Comparison of ENCODE assay signal across 8 cellular contexts in the genomic region with DNA sequence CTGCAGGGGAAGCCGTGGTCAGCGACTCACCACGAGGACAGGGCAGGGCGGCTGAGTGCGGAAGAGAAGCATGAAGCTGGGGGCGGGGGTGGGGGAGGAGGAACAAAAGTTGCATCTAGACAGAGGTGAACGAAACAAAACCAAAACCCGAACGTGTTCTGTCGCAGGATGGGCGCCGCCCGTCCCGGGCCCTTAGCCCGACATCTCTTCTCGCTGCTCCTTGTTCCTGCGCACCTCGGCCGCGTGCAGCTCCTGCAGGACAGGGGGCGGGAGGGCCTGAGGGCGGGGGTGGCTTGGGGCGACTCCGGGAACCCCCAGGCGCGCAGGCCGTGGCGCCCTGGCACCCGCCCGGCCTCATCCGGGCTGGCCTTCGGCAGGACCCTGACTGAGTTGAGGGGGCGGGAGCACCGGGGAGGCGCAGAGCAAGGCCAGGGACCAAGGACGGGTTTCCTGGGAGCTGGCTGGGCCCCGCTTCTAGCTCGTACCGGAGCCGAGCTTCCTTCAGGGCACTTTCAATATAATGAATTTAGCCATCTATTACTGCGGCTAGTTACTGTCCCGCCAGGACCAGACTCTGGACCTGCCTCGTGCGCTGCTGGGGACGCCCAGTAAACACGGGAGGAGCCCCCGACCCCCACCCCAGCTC. TPM values are rescaled to one million over a fixed set of nuclear protein-coding genes. Genes with fewer than 3 reads are reported as not detected.
DNase-seq lines count a peak whose midpoint lies in the region; ATAC-seq and TF ChIP-seq lines count a peak whose summit lies in the region.

No MANE protein-coding gene starts in this region.

- H3K4me1 ChIP-seq in HCT116 (ENCODE audit: control insufficient read depth in 1 of 2, insufficient read depth in 2 of 2, low read length in 2 of 2) = peaks cover 11 to 34% of the 10 kb centered on the region in 2 experiments

- no peaks in the 10 kb centered on the region for H3K9me3 ChIP-seq in HCT116 (ENCODE audit: control insufficient read depth in 1 of 2, insufficient read depth in 1 of 2, low read depth in 1 of 2, low read length in 2 of 2)

- no peaks in the 10 kb centered on the region for H4K20me1 ChIP-seq in HCT116 (ENCODE audit: insufficient read depth)

- peak overlapping the region in 4 of 6 donors; percentile 49 to 95 (median 78) for H3K27ac Mint-ChIP-seq in naive B cell

- TF ChIP-seq RAD21 in HCT116 (IDR thresholded peaks at IDR 0.05; ENCODE audit: low read depth) = no peak

- ATAC-seq in HCT116 (peak; percentile 5), naive B cell (ENCODE audit: low read depth in 2 of 2) (peak; percentile 34 to 35), GM18870 (IDR thresholded peaks at IDR 0.05; ENCODE audit: unreplicated experiment) (no peak)

- H3K4me3 ChIP-seq in AG10803 (ENCODE audit: low read length) = peak overlapping the region; percentile 36
- H3K4me3 ChIP-seq in HCT116 (replicated peaks in 1 of 2; ENCODE audit: low read depth in 1 of 2, low read length in 2 of 2) = no peak overlapping the region
- peak overlapping the region in 56 of 59 donors; percentile 17 to 69 (median 47) for H3K4me3 ChIP-seq in dorsolateral prefrontal cortex

- CTCF ChIA-PET in HCT116 (lab: Charles Lee) = interaction anchor here (0.6 to 1.4 kb wide), 13 partner anchors 9 to 333 kb away, joined by 3 to 12 read pairs (median 4); a partner anchor contains a TSS

- peaks cover 0 to 8% of the 10 kb centered on the region in 2 experiments; a peak in 1 of 4 replicates for H3K36me3 ChIP-seq in HCT116 (ENCODE audit: control insufficient read depth in 1 of 2, insufficient read depth in 2 of 2, low read length in 2 of 2)

- no peaks in the 10 kb centered on the region for H3K27me3 ChIP-seq in HCT116 (ENCODE audit: insufficient read depth, low read length)
- H3K27me3 ChIP-seq in dorsolateral prefrontal cortex = no peaks in the 10 kb centered on the region

- H3K27me3 Mint-ChIP-seq in naive B cell = no peaks in the 10 kb centered on the region

- DNase-seq in AG10803 (ENCODE audit: low read depth) (no peak), HCT116 (ENCODE audit: low read depth, low spot score) (no peak), SW480 (ENCODE audit: low spot score) (peak; percentile 45), dorsolateral prefrontal cortex (no peak), naive B cell (peak; percentile 64), NCI-H146 (lab: John Stamatoyannopoulos, UW) (no peak), GM19238 (ENCODE audit: insufficient read length, low spot score) (no peak)

- H2AFZ ChIP-seq in HCT116 (ENCODE audit: low read depth, low read length, poor library complexity, severe bottlenecking) = no peak overlapping the region

- peak overlapping the region; percentile 75 to 92 (median 85) for H3K4me3 Mint-ChIP-seq in naive B cell

- TF ChIP-seq CTCF in AG10803 (conservative IDR thresholded peaks at IDR 0.05; ENCODE audit: low read length) (no peak), HCT116 (IDR thresholded peaks at IDR 0.05 in 2 of 3, conservative IDR thresholded peaks at IDR 0.05 in 1 of 3; ENCODE audit: borderline replicate concordance in 1 of 3, insufficient read depth in 1 of 3, low read depth in 2 of 3, low read length in 2 of 3) (no peak), dorsolateral prefrontal cortex (IDR thresholded peaks at IDR 0.05 in 54 of 56, conservative IDR thresholded peaks at IDR 0.05 in 2 of 56; ENCODE audit: low read depth in 1 of 56, partially characterized antibody in 56 of 56) (no peak)

- H3K4me2 ChIP-seq in HCT116 (ENCODE audit: low read length) = peak overlapping the region; percentile 45

- BruUV-seq in HCT116 (replicated peaks; lab: Mats Ljungman, UMichigan) = no TSS peak

- H3K9ac ChIP-seq in HCT116 (ENCODE audit: low read length) = no peak overlapping the region

- H3K9me3 Mint-ChIP-seq in naive B cell = no peaks in the 10 kb centered on the region

- H3K9me2 ChIP-seq in HCT116 (ENCODE audit: insufficient read depth) = no peaks in the 10 kb centered on the region

- H3K79me2 ChIP-seq in HCT116 (ENCODE audit: insufficient read depth, low read length) = no peaks in the 10 kb centered on the region; the same call in 1 of the 2 replicates

- RAD21 ChIA-PET in HCT116 (lab: Charles Lee; ENCODE audit: low non-redundant PET in 1 of 2, low total read pairs in 2 of 2, uncharacterized antibody in 2 of 2, unreplicated experiment in 2 of 2) = interaction anchor here (0.6 to 1.8 kb wide), 5 partner anchors 41 to 104 kb away, joined by 3 to 14 read pairs (median 5); a partner anchor contains a TSS

- H3K36me3 Mint-ChIP-seq in naive B cell = no peaks in the 10 kb centered on the region

- H3K27ac ChIP-seq in HCT116 (ENCODE audit: low read depth, low read length) (peak overlapping the region; percentile 64), dorsolateral prefrontal cortex (peak overlapping the region in 48 of 59 donors; percentile 30 to 88 (median 71))

- no peak for TF ChIP-seq POLR2A in HCT116 (IDR thresholded peaks at IDR 0.05; ENCODE audit: borderline replicate concordance, extremely low read depth, insufficient read depth, insufficient read length)

- H3K4me1 Mint-ChIP-seq in naive B cell = peaks cover 29 to 47% (median 32%) of the 10 kb centered on the region in 3 donors

- intact Hi-C loops in HCT116 (cut with micrococcal nuclease) (loop anchor here (5.0 kb wide), 1 partner anchor 104 kb away; a partner anchor contains a TSS), dorsolateral prefrontal cortex (cut with DNase I) (no loop called here)

- POLR2A ChIA-PET in HCT116 (lab: Charles Lee) = interaction anchor here (0.6 to 2.2 kb wide), 14 partner anchors 9 to 224 kb away, joined by 3 to 12 read pairs (median 5); a partner anchor contains a TSS

TF ChIP-seq in HCT116, 20 proteins besides CTCF, POLR2A, EP300 and RAD21:
- TF ChIP-seq, protein P1, sequence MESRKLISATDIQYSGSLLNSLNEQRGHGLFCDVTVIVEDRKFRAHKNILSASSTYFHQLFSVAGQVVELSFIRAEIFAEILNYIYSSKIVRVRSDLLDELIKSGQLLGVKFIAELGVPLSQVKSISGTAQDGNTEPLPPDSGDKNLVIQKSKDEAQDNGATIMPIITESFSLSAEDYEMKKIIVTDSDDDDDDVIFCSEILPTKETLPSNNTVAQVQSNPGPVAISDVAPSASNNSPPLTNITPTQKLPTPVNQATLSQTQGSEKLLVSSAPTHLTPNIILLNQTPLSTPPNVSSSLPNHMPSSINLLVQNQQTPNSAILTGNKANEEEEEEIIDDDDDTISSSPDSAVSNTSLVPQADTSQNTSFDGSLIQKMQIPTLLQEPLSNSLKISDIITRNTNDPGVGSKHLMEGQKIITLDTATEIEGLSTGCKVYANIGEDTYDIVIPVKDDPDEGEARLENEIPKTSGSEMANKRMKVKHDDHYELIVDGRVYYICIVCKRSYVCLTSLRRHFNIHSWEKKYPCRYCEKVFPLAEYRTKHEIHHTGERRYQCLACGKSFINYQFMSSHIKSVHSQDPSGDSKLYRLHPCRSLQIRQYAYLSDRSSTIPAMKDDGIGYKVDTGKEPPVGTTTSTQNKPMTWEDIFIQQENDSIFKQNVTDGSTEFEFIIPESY (IDR thresholded peaks at IDR 0.05; ENCODE audit: extremely low read depth, insufficient replicate concordance, low read length) = no peak
- TF ChIP-seq ZNF274 (IDR thresholded peaks at IDR 0.05; ENCODE audit: low read depth, low read length) = no peak
- TF ChIP-seq, protein P2, sequence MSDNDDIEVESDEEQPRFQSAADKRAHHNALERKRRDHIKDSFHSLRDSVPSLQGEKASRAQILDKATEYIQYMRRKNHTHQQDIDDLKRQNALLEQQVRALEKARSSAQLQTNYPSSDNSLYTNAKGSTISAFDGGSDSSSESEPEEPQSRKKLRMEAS (IDR thresholded peaks at IDR 0.05) = no peak

RNA-seq across cellular contexts. Expression of a gene that starts 12.0 kb away (rescaled TPM):
- total RNA-seq in HCT116 (2021; ENCODE audit: unreplicated experiment) = 138 TPM
- 76.1 and 97.1 TPM in 2 replicates for polyA plus RNA-seq in HCT116 (2012)
- 100 to 1,000 TPM; 107 to 445 (median 317) TPM for total RNA-seq in dorsolateral prefrontal cortex
- polyA plus RNA-seq in naive B cell (ENCODE audit: low read depth in 6 of 6) = 1 to 10 TPM; 1.2 to 4.2 (median 2.5) TPM

RNA-seq across cellular contexts. Expression of a gene that starts 14.4 kb away (rescaled TPM):
- total RNA-seq in HCT116 (2021; ENCODE audit: unreplicated experiment) (13.9 TPM), dorsolateral prefrontal cortex (10 to 100 TPM in 67 of 120 experiments, 1 to 10 TPM in 53; 7.5 to 16.6 (median 10.2) TPM)
- polyA plus RNA-seq in HCT116 (2012) = 10.0 and 10.2 TPM in 2 replicates
- polyA plus RNA-seq in naive B cell (ENCODE audit: low read depth in 6 of 6) = 10 to 100 TPM in 1 of 6 donors, 1 to 10 TPM in 5; 3.1 to 16.0 (median 8.6) TPM

RNA-seq across cellular contexts. Expression of a gene that starts 16.8 kb away (rescaled TPM):
- total RNA-seq in HCT116 (2021; ENCODE audit: unreplicated experiment) = 58.0 TPM
- 24.9 and 26.1 TPM in 2 replicates for polyA plus RNA-seq in HCT116 (2012)
- 10 to 100 TPM; 24.4 to 94.5 (median 44.5) TPM for total RNA-seq in dorsolateral prefrontal cortex
- polyA plus RNA-seq in naive B cell (ENCODE audit: low read depth in 6 of 6) = 1 to 10 TPM in 5 of 6 donors, not detected in 1; 1.5 to 6.5 (median 3.0) TPM

RNA-seq across cellular contexts. Expression of a gene that starts 55.2 kb away (rescaled TPM):
- 147 TPM for total RNA-seq in HCT116 (2021; ENCODE audit: unreplicated experiment)
- polyA plus RNA-seq in HCT116 (2012) = 342 and 380 TPM in 2 replicates
- total RNA-seq in dorsolateral prefrontal cortex = 10 to 100 TPM in 54 of 120 experiments, 1 to 10 TPM in 59, under 1 TPM in 3, not detected in 4; 0.70 to 53.7 (median 9.1) TPM
- not detected for polyA plus RNA-seq in naive B cell (ENCODE audit: low read depth in 6 of 6)

Comparison
In these comparisons a context has a peak if more than half of its experiments do, and no peak if none do; other contexts are left out.
1. DNase-seq: peak in SW480 (single experiment) and naive B cell (single experiment); none in AG10803 (single experiment), HCT116 (single experiment), dorsolateral prefrontal cortex (0 of 10), NCI-H146 (single experiment) and GM19238 (single experiment).
2. H3K4me3 ChIP-seq: peak in AG10803 (single experiment) and dorsolateral prefrontal cortex (56 of 59); none in HCT116 (0 of 2).